29 cellular contexts compared by ENCODE assay signal in the genomic region with DNA sequence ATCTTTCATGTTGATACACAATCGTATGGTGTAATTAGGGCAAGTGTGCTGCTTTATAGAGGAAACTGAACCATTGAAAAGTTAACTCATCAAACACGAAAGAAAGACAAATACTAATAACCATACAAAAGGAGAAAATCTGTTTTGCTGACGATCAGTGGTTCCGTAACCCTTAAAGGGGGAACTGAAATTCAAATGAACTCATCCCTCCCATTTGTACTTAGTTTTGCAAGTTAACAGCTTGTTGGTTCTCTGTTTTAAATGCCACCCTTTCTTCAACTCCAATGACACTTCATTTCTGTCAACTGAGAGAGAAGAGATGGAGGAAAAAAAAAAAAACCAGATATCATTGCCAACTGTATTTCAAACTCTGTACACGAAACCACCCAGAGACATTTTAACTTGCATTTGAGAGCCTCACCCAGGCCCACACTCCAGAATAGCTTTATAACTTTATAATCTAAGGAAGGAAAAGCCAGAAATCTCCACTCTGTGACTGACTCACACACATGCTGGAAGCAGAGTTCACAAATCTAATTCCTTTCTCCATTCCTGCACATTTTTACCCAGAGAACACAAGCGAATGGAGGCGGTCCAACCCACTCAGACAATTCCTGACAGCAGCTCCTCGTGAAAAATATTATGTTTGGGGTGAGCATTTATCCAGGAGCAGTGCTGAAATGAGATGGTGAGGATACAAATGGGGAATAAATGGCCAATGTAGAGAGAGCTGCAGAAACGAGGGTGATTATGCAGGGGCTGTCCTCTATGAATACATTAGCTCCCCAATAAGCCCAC. TPM values are rescaled to one million over a fixed set of nuclear protein-coding genes. Genes with fewer than 3 reads are reported as not detected.
DNase-seq lines count a peak whose midpoint lies in the region; ATAC-seq and TF ChIP-seq lines count a peak whose summit lies in the region.
"Had no signal": no experiment of that assay in that cellular context is flagged by ENCODE, and none has a peak within 500 bp of the region (broad histone marks: within the 10 kb centered on the region; RNA-seq: fewer than 3 reads in every experiment).

No MANE protein-coding gene starts in this region.

- ATAC-seq in HG02885 (IDR thresholded peaks at IDR 0.05; ENCODE audit: poor library complexity, unreplicated experiment) (peak; percentile 50), left lung (no peak)
- ATAC-seq in activated CD4-positive, alpha-beta T cell treated with anti-CD3 and anti-CD28 coated beads for 36 hours, result no peak
- ATAC-seq: activated CD4-positive, CD25-positive, alpha-beta regulatory T cell treated with anti-CD3 and anti-CD28 coated beads, Interleukin-2, amount 50 U/mL, for 24 hours; activated naive CD4-positive, alpha-beta T cell treated with anti-CD3 and anti-CD28 coated beads, Interleukin-2, amount 50 U/mL, for 72 hours; foreskin keratinocyte; GM23338; heart right ventricle; pancreas had no signal

- H3K9me3 Mint-ChIP-seq in activated CD4-positive, alpha-beta T cell treated with anti-CD3 and anti-CD28 coated beads for 36 hours (ENCODE audit: low read depth), result peaks cover 4% of the 10 kb centered on the region
- H3K9me3 Mint-ChIP-seq: GM23338, nephron progenitor cell had no signal

- no peak for TF ChIP-seq CTCF in left lung (IDR thresholded peaks at IDR 0.05)

- no peak overlapping the region for H3K4me3 ChIP-seq in left lung
- H3K4me3 ChIP-seq: esophagus muscularis mucosa, GM23338, heart right ventricle, pancreas, SJSA1, tibial artery had no signal

- CTCF ChIA-PET in activated CD4-positive, alpha-beta T cell treated with anti-CD3 and anti-CD28 coated beads for 36 hours (lab: Charles Lee), result no interaction called here

- intact Hi-C loops in left lung (cut with DNase I), result no loop called here
- intact Hi-C loops in activated CD4-positive, alpha-beta T cell treated with anti-CD3 and anti-CD28 coated beads for 36 hours (cut with DNase I, micrococcal nuclease), result no loop called here

- no peaks in the 10 kb centered on the region for H3K4me1 ChIP-seq in left lung
- H3K4me1 ChIP-seq: foreskin keratinocyte, pancreas, SJSA1 had no signal

- H3K4me1 Mint-ChIP-seq in activated CD4-positive, alpha-beta T cell treated with anti-CD3 and anti-CD28 coated beads for 36 hours, result no peaks in the 10 kb centered on the region
- H3K4me1 Mint-ChIP-seq: CD8-positive, alpha-beta memory T cell; nephron progenitor cell; stimulated activated effector memory CD8-positive, alpha-beta T cell treated with anti-CD3 and anti-CD28 coated beads, Interleukin-12 subunit alpha, Interleukin-12 subunit beta, amount 100 ng/mL, for 72 hours had no signal

- H3K36me3 Mint-ChIP-seq in activated CD4-positive, alpha-beta T cell treated with anti-CD3 and anti-CD28 coated beads for 36 hours (ENCODE audit: low read depth), result no peaks in the 10 kb centered on the region
- H3K36me3 Mint-ChIP-seq: activated CD4-positive, alpha-beta memory T cell treated with anti-CD3 and anti-CD28 coated beads for 36 hours; CD8-positive, alpha-beta memory T cell; stimulated activated effector memory CD8-positive, alpha-beta T cell treated with anti-CD3 and anti-CD28 coated beads, Interleukin-12 subunit alpha, Interleukin-12 subunit beta, amount 100 ng/mL, for 72 hours had no signal

- no peak overlapping the region for H3K4me3 Mint-ChIP-seq in activated CD4-positive, alpha-beta T cell treated with anti-CD3 and anti-CD28 coated beads for 36 hours
- H3K4me3 Mint-ChIP-seq: activated CD4-positive, alpha-beta memory T cell treated with anti-CD3 and anti-CD28 coated beads for 36 hours; CD8-positive, alpha-beta memory T cell; GM23338; nephron progenitor cell; stimulated activated effector memory CD8-positive, alpha-beta T cell treated with anti-CD3 and anti-CD28 coated beads, Interleukin-12 subunit alpha, Interleukin-12 subunit beta, amount 100 ng/mL, for 72 hours had no signal

- no peaks in the 10 kb centered on the region for H3K27me3 ChIP-seq in left lung
- H3K27me3 ChIP-seq: esophagus muscularis mucosa, foreskin keratinocyte, heart right ventricle, pancreas, SJSA1, tibial artery had no signal

- H3K27me3 Mint-ChIP-seq in activated CD4-positive, alpha-beta T cell treated with anti-CD3 and anti-CD28 coated beads for 36 hours, result peaks cover 3% of the 10 kb centered on the region

- POLR2A ChIA-PET in activated CD4-positive, alpha-beta T cell treated with anti-CD3 and anti-CD28 coated beads for 36 hours (lab: Charles Lee), result interaction anchor here (0.6 kb wide), 1 partner anchor 560 kb away, joined by 8 read pairs; no protein-coding TSS in a partner anchor

- H3K9me3 ChIP-seq in left lung, result no peaks in the 10 kb centered on the region
- H3K9me3 ChIP-seq: esophagus muscularis mucosa, pancreas, SJSA1, tibial artery had no signal

- peaks cover 0 to 17% of the 10 kb centered on the region in 2 donors for H3K36me3 ChIP-seq in left lung
- H3K36me3 ChIP-seq: pancreas, SJSA1 had no signal

- H3K27ac Mint-ChIP-seq in activated CD4-positive, alpha-beta T cell treated with anti-CD3 and anti-CD28 coated beads for 36 hours, result no peak overlapping the region
- H3K27ac Mint-ChIP-seq: activated CD4-positive, alpha-beta memory T cell treated with anti-CD3 and anti-CD28 coated beads for 36 hours; activated naive CD4-positive, alpha-beta T cell treated with anti-CD3 and anti-CD28 coated beads, Interleukin-2, amount 50 U/mL, for 72 hours; GM23338; nephron progenitor cell; stimulated activated effector memory CD8-positive, alpha-beta T cell treated with anti-CD3 and anti-CD28 coated beads, Interleukin-12 subunit alpha, Interleukin-12 subunit beta, amount 100 ng/mL, for 72 hours had no signal

- H3K27ac ChIP-seq in angular gyrus (ENCODE audit: low read depth, low read length), result peak overlapping the region; percentile 66
- H3K27ac ChIP-seq in substantia nigra (ENCODE audit: low read depth, low read length, poor library complexity, severe bottlenecking), result no peak overlapping the region
- H3K27ac ChIP-seq in left lung, result no peak overlapping the region
- H3K27ac ChIP-seq: esophagus muscularis mucosa, foreskin keratinocyte, heart right ventricle, HL-60, pancreas, SJSA1 had no signal

- peak; percentile 87 for DNase-seq in CD1c-positive myeloid dendritic cell (ENCODE audit: extremely low spot score)
- DNase-seq in putamen (ENCODE audit: low spot score), result peak; percentile 67
- DNase-seq in substantia nigra (lab: John Stamatoyannopoulos, UW), result no peak
- DNase-seq in left lung, result no peak
- DNase-seq in activated CD4-positive, alpha-beta T cell treated with anti-CD3 and anti-CD28 coated beads for 36 hours, result no peak
- DNase-seq in OCI-M2 (lab: John Stamatoyannopoulos, UW; ENCODE audit: unreplicated experiment), result no peak
- DNase-seq: activated CD4-positive, alpha-beta memory T cell treated with anti-CD3 and anti-CD28 coated beads for 36 hours; activated CD8-positive, alpha-beta memory T cell treated with anti-CD3 and anti-CD28 coated beads, Interleukin-2, amount 50 U/mL, for 4 hours; AML-193; CD8-positive, alpha-beta memory T cell; cortex of kidney; foreskin keratinocyte; heart right ventricle; NCI-H146; NCI-H446 treated with DMSO at 0.1 percent for 48 hours; nephron progenitor cell; pancreas; right cardiac atrium; stimulated activated CD4-positive, alpha-beta T cell treated with anti-CD3 and anti-CD28 coated beads, Interleukin-4, amount 100 ng/mL, for 1 hour; tibial artery had no signal

RNA-seq across cellular contexts. Expression of a gene that starts 17.4 kb away (rescaled TPM):
- total RNA-seq in left lung, result 1 to 10 TPM; 1.9 to 3.2 TPM
- 1 to 10 TPM; 1.7 to 2.1 TPM for total RNA-seq in activated CD4-positive, alpha-beta T cell treated with anti-CD3 and anti-CD28 coated beads for 36 hours

Comparison
In these comparisons a context has a peak if more than half of its experiments do, and no peak if none do; other contexts are left out.
1. DNase-seq: peak in CD1c-positive myeloid dendritic cell (single experiment) and putamen (single experiment); none in substantia nigra (0 of 49), left lung (0 of 2), activated CD4-positive, alpha-beta T cell treated with anti-CD3 and anti-CD28 coated beads for 36 hours (single experiment) and OCI-M2 (single experiment).